In the genomic region with DNA sequence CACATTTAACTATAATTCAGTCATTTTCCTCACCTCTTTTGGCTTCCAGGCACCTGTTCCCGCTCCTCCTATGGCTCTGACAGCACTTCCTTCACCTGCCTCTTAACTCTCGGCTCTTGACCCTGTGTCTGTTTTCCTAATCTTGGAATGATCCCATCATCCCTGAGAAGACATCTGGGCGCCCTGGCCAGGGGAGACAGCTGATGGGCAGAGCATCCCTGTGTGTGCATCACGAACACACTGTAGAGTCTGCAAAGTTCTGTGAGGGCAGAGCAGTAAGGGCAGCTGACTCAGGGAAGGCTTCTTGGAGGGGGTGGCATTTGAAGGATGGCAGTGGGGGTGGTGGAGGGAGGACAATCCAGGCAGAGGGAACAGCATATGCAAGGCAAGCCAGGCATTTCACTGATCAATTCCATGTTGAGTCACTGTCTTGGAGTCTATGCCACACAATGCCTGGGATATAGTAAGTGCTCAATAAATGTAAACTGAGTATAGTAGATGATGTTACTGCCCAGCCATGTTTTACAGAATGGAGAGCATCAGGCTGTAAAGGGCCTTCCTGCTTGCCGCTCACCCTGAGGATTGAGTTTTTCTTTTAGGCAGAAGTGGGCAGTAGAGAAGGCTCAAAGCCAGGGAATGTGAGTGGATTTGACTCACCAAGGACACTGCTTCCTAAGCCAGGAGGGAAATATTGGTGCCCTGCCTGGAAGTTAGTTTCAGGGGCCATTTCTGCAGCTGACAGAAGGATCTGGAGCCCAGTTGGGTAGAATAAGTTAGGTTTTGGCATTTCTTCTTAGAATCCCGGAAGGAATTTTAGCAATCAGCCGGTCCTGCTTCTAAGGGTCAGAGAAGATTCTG, we compare ENCODE assay signal across 19 cellular contexts. TPM values are rescaled to one million over a fixed set of nuclear protein-coding genes. Genes with fewer than 3 reads are reported as not detected.
A peak's percentile ranks its signal among the peaks of the same experiment; 100 is the strongest.
DNase-seq lines count a peak whose midpoint lies in the region; ATAC-seq, FAIRE-seq and TF ChIP-seq lines count a peak whose summit lies in the region.
"Had no signal": no experiment of that assay in that cellular context is flagged by ENCODE, and none has a peak within 500 bp of the region (broad histone marks: within the 10 kb centered on the region; RNA-seq: fewer than 3 reads in every experiment).

No MANE protein-coding gene starts in this region.

- no peak overlapping the region; the same call in 1 of the 2 replicates for H3K4me3 Mint-ChIP-seq in HFFc6
- H3K4me3 Mint-ChIP-seq: CD8-positive, alpha-beta T cell had no signal

- DNase-seq in EH (ENCODE audit: low read depth) (peak; percentile 15), HFFc6 (no peak), adrenal gland (peak in 5 of 7 donors; percentile 42 to 65 (median 53)), islet precursor cell (peak; percentile 50), NOMO-1 treated with dmso at 0.1 percent for 144 hours (lab: John Stamatoyannopoulos, UW; ENCODE audit: unreplicated experiment) (no peak), NCI-H748 (lab: John Stamatoyannopoulos, UW; ENCODE audit: unreplicated experiment) (no peak), GM12892 (ENCODE audit: insufficient read length) (no peak)
- DNase-seq: Calu3; CD8-positive, alpha-beta T cell; EL; KBM-7; NCI-H1417; NCI-H187; NCI-H226 had no signal

- H3K4me1 ChIP-seq in adrenal gland (replicated peaks in 1 of 2), result peaks cover 0 to 5% of the 10 kb centered on the region in 2 donors
- H3K4me1 ChIP-seq: A549, SJCRH30 had no signal

- peaks cover 6% of the 10 kb centered on the region; the same call in 1 of the 2 replicates for H3K36me3 Mint-ChIP-seq in HFFc6 (ENCODE audit: low read depth)
- H3K36me3 Mint-ChIP-seq: CD8-positive, alpha-beta T cell had no signal

- TF ChIP-seq POLR2A in adrenal gland (IDR thresholded peaks at IDR 0.05), result no peak
- no peak for TF ChIP-seq POLR2A in GM12892 (IDR thresholded peaks at IDR 0.05; ENCODE audit: low read depth, low read length)

- no peak for FAIRE-seq in GM12892 (lab: Jason Lieb, UNC)
- FAIRE-seq: A549, GM12878 had no signal

- no peaks in the 10 kb centered on the region for H3K9me3 Mint-ChIP-seq in HFFc6
- H3K9me3 Mint-ChIP-seq: CD8-positive, alpha-beta T cell had no signal

- TF ChIP-seq CTCF in HFFc6 (IDR thresholded peaks at IDR 0.05) (no peak), adrenal gland (IDR thresholded peaks at IDR 0.05) (no peak)

- no peak overlapping the region for H3K4me3 ChIP-seq in adrenal gland
- H3K4me3 ChIP-seq: A549, BLaER1, GM12878, SJCRH30 had no signal

- H3K4me1 Mint-ChIP-seq in HFFc6 (ENCODE audit: low read depth), result no peaks in the 10 kb centered on the region

- intact Hi-C loops in adrenal gland (cut with DNase I), result no loop called here

- no peak for ATAC-seq in GM21528 (IDR thresholded peaks at IDR 0.05; ENCODE audit: low FRiP score, unreplicated experiment)
- ATAC-seq: A549; CD8-positive, alpha-beta T cell; GM12878 had no signal

- no peaks in the 10 kb centered on the region for H3K9me3 ChIP-seq in adrenal gland (replicated peaks in 1 of 3)
- H3K9me3 ChIP-seq: A549, BLaER1, SJCRH30 had no signal

- peaks cover 15% of the 10 kb centered on the region for H3K27me3 Mint-ChIP-seq in HFFc6 (ENCODE audit: insufficient read depth)

- peaks cover 0 to 7% of the 10 kb centered on the region in 2 donors for H3K36me3 ChIP-seq in adrenal gland (replicated peaks in 1 of 2)
- H3K36me3 ChIP-seq: BLaER1, SJCRH30 had no signal

- H3K27ac Mint-ChIP-seq in HFFc6, result peak overlapping the region; percentile 13
- H3K27ac Mint-ChIP-seq: CD8-positive, alpha-beta T cell had no signal

- H3K27ac ChIP-seq in adrenal gland, result no peak overlapping the region
- H3K27ac ChIP-seq: A549, BLaER1, SJCRH30 had no signal

- no peaks in the 10 kb centered on the region for H3K27me3 ChIP-seq in adrenal gland
- H3K27me3 ChIP-seq: SJCRH30 had no signal

- WGBS in adrenal gland, 4 donors, result 74 to 83% (median 82%) methylated on average over 7 of the region's 7 CpGs

RNA-seq across cellular contexts. Expression of gene RAB11FIP4, which starts 5.8 kb away (rescaled TPM):
- under 1 TPM; 0.02 to 0.38 (median 0.09) TPM for total RNA-seq in HFFc6 (2021; fragmentation: NEBNext Ultra II Directional; extraction: Animal tissue kit (Norgen Biotek cat#: 25700))
- total RNA-seq in adrenal gland, result 1 to 10 TPM in 7 of 8 donors, under 1 TPM in 1; 0.48 to 3.8 (median 2.5) TPM
- 1 to 10 TPM in 1 of 3 donors, under 1 TPM in 2; 0.54 to 2.1 (median 0.92) TPM for polyA plus RNA-seq in adrenal gland
- polyA plus RNA-seq in GM12892 (2012; ENCODE audit: missing spikeins), result 3.0 TPM

Comparison
In these comparisons a context has a peak if more than half of its experiments do, and no peak if none do; other contexts are left out.
1. DNase-seq: peak in EH (single experiment), adrenal gland (5 of 7) and islet precursor cell (single experiment); none in HFFc6 (single experiment), NOMO-1 treated with dmso at 0.1 percent for 144 hours (single experiment), NCI-H748 (single experiment) and GM12892 (single experiment).